10 cellular contexts compared by ENCODE assay signal in genomic region chr2:16218651-16219050, GRCh38.
DNase-seq lines count a peak whose midpoint lies in the region; ATAC-seq, FAIRE-seq and TF ChIP-seq lines count a peak whose summit lies in the region.
"Had no signal": no experiment of that assay in that cellular context is flagged by ENCODE, and none has a peak within 500 bp of the region (broad histone marks: within the 10 kb centered on the region; RNA-seq: fewer than 3 reads in every experiment).

No MANE protein-coding gene starts in this region.

- CTCF ChIA-PET in WTC11 (lab: Charles Lee) = interaction anchor here (0.6 to 2.5 kb wide), 21 partner anchors 8 to 630 kb away, joined by 3 to 15 read pairs (median 4); partner anchors contain the start of gene MYCN

- 0 out of 2 replicates have a peak overlapping the region, but pooled peaks have one; percentile 84 for H3K27ac Mint-ChIP-seq in WTC11
- H3K27ac Mint-ChIP-seq in nephron progenitor cell = peak overlapping the region; percentile 37
- H3K27ac Mint-ChIP-seq: dendritic cell treated with granulocyte-macrophage colony-stimulating factor and Interleukin-4, amounts not matched to agents 40 ng/mL and 50 ng/mL, for 4 days had no signal

- H3K4me1 Mint-ChIP-seq in WTC11 (peaks cover 25% of the 10 kb centered on the region), nephron progenitor cell (peaks cover 54% of the 10 kb centered on the region)

- peak; percentile 21 for TF ChIP-seq CTCF in HL-60 (IDR thresholded peaks at IDR 0.05; ENCODE audit: insufficient read depth, low read length)
- TF ChIP-seq CTCF in WTC11 (IDR thresholded peaks at IDR 0.05) = no peak
- TF ChIP-seq CTCF in nephron progenitor cell (IDR thresholded peaks at IDR 0.05) = peak; percentile 48

- POLR2A ChIA-PET in WTC11 (lab: Charles Lee) = interaction anchor here (0.7 kb wide), 1 partner anchor 84 kb away, joined by 3 read pairs; no protein-coding TSS in a partner anchor

- H3K4me3 ChIP-seq in HL-60 (replicated peaks; ENCODE audit: insufficient read depth, low read length) = no peak overlapping the region

- H3K4me3 Mint-ChIP-seq in WTC11 (no peak overlapping the region), nephron progenitor cell (no peak overlapping the region)
- H3K4me3 Mint-ChIP-seq: dendritic cell treated with granulocyte-macrophage colony-stimulating factor and Interleukin-4, amounts not matched to agents 40 ng/mL and 50 ng/mL, for 4 days had no signal

- peak; percentile 88 for ATAC-seq in WTC11
- no peak for ATAC-seq in activated CD4-positive, CD25-positive, alpha-beta regulatory T cell treated with anti-CD3 and anti-CD28 coated beads, Interleukin-2, amount 50 U/mL, for 24 hours

- no peak overlapping the region for H3K27ac ChIP-seq in HL-60 (replicated peaks)

- H3K9me3 Mint-ChIP-seq in WTC11 (peaks cover 12% of the 10 kb centered on the region), nephron progenitor cell (no peaks in the 10 kb centered on the region)
- H3K9me3 Mint-ChIP-seq: dendritic cell treated with granulocyte-macrophage colony-stimulating factor and Interleukin-4, amounts not matched to agents 40 ng/mL and 50 ng/mL, for 4 days had no signal

- H3K27me3 Mint-ChIP-seq in WTC11 (ENCODE audit: low read depth) = no peaks in the 10 kb centered on the region; the same call in 1 of the 2 replicates
- no peaks in the 10 kb centered on the region for H3K27me3 Mint-ChIP-seq in nephron progenitor cell (ENCODE audit: low read depth, poor library complexity)
- H3K27me3 Mint-ChIP-seq: dendritic cell treated with granulocyte-macrophage colony-stimulating factor and Interleukin-4, amounts not matched to agents 40 ng/mL and 50 ng/mL, for 4 days had no signal

- DNase-seq in DMS 273 (lab: John Stamatoyannopoulos, UW; ENCODE audit: unreplicated experiment) (peak; percentile 68), DMS 273 treated with DMSO at 0.1 percent for 48 hours (lab: John Stamatoyannopoulos, UW) (no peak), HL-60 (ENCODE audit: low read depth in 1 of 2, low spot score in 1 of 2) (peak in 1 of 2 experiments; percentile 6), WTC11 (ENCODE audit: low spot score) (peak; percentile 54), nephron progenitor cell (peak; percentile 34), GM19239 (ENCODE audit: insufficient read length, low spot score) (no peak), GM19238 (ENCODE audit: insufficient read length, low spot score) (no peak)

- FAIRE-seq in GM19239 (lab: Jason Lieb, UNC) = no peak
- FAIRE-seq: HTR-8/SVneo had no signal

- H3K36me3 Mint-ChIP-seq in WTC11 (no peaks in the 10 kb centered on the region), nephron progenitor cell (ENCODE audit: low read depth) (no peaks in the 10 kb centered on the region)

- H3K27me3 ChIP-seq in HL-60 (ENCODE audit: insufficient read depth, poor library complexity, severe bottlenecking) = no peaks in the 10 kb centered on the region

TF ChIP-seq in WTC11, 78 proteins besides CTCF, POLR2A, EP300 and RAD21:
- TF ChIP-seq PRDM15 (CRISPR knock-in tag; IDR thresholded peaks at IDR 0.05) = no peak
- no peak for TF ChIP-seq MXD4 (CRISPR knock-in tag; IDR thresholded peaks at IDR 0.05; ENCODE audit: borderline replicate concordance)
- TF ChIP-seq, protein P1, sequence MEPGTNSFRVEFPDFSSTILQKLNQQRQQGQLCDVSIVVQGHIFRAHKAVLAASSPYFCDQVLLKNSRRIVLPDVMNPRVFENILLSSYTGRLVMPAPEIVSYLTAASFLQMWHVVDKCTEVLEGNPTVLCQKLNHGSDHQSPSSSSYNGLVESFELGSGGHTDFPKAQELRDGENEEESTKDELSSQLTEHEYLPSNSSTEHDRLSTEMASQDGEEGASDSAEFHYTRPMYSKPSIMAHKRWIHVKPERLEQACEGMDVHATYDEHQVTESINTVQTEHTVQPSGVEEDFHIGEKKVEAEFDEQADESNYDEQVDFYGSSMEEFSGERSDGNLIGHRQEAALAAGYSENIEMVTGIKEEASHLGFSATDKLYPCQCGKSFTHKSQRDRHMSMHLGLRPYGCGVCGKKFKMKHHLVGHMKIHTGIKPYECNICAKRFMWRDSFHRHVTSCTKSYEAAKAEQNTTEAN (CRISPR knock-in tag; IDR thresholded peaks at IDR 0.05) = no peak
- no peak for TF ChIP-seq JAZF1 (CRISPR knock-in tag; IDR thresholded peaks at IDR 0.05)
- no peak for TF ChIP-seq ZNF138 (CRISPR knock-in tag; conservative IDR thresholded peaks at IDR 0.05)

Comparison
In these comparisons a context has a peak if more than half of its experiments do, and no peak if none do; other contexts are left out.
1. DNase-seq: peak in DMS 273 (single experiment), WTC11 (single experiment) and nephron progenitor cell (single experiment); none in DMS 273 treated with DMSO at 0.1 percent for 48 hours (single experiment), GM19239 (single experiment) and GM19238 (single experiment).